In the genomic region with DNA sequence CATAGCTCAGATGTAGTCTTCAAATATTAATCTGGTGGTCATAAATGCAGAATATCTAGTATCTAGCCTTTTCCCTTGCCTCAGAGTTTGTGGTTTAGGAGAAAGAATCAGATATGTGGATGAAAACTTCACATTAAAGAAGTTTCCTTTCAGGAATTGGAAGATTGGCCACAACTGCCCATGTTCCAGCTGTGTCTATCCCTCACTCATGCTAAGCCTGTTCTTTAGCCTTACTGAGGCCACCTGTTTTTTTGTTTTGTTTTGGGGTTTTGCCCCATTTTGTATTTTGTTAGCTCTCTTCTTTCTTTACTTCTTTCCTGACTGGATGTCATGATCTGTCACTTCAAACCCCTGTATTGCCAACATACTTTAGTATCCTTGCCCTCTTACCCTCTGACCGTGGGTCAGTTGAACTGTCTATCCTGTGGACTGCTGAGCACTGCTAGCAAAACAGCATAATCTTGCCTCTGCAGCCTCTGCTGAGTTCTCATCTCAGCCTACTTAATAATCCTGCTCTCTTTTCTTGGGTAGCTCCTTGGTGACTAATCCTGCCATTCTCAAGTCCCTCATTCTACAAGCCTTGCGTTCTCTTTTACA, we compare ENCODE assay signal across 2 cellular contexts.
TF ChIP-seq lines count a peak whose summit lies in the region.

No MANE protein-coding gene starts in this region.

TF ChIP-seq in IMR-90, 13 proteins besides CTCF, POLR2A, EP300 and RAD21:
- TF ChIP-seq USF2 (IDR thresholded peaks at IDR 0.05; ENCODE audit: low read depth, low read length) (no peak), MAFK (IDR thresholded peaks at IDR 0.05; ENCODE audit: low read depth, low read length) (no peak), RFX5 (IDR thresholded peaks at IDR 0.05; ENCODE audit: low read depth, low read length) (no peak), ELK1 (IDR thresholded peaks at IDR 0.05; ENCODE audit: borderline replicate concordance, low read depth, low read length) (no peak), RCOR1 (IDR thresholded peaks at IDR 0.05; ENCODE audit: insufficient replicate concordance, low read length) (no peak), CHD1 (IDR thresholded peaks at IDR 0.05; ENCODE audit: low read depth, low read length) (no peak), CEBPB (IDR thresholded peaks at IDR 0.05; ENCODE audit: low read depth, low read length) (no peak), MAZ (IDR thresholded peaks at IDR 0.05; ENCODE audit: borderline replicate concordance, low read depth, low read length) (no peak), FOS (IDR thresholded peaks at IDR 0.05; ENCODE audit: low read depth, low read length) (no peak), BHLHE40 (IDR thresholded peaks at IDR 0.05; ENCODE audit: low read depth, low read length) (no peak), NFE2L2 (IDR thresholded peaks at IDR 0.05; ENCODE audit: low read depth, low read length) (no peak), SMC3 (IDR thresholded peaks at IDR 0.05; ENCODE audit: low read depth, low read length) (no peak), MXI1 (IDR thresholded peaks at IDR 0.05; ENCODE audit: borderline replicate concordance, low read depth, low read length) (no peak)

TF ChIP-seq in WTC11, 78 proteins besides CTCF, POLR2A, EP300 and RAD21:
- TF ChIP-seq JUN (CRISPR knock-in tag; IDR thresholded peaks at IDR 0.05) (no peak), ZSCAN18 (CRISPR knock-in tag; IDR thresholded peaks at IDR 0.05) (no peak), TEAD4 (CRISPR knock-in tag; IDR thresholded peaks at IDR 0.05) (no peak), TCF7 (CRISPR knock-in tag; IDR thresholded peaks at IDR 0.05; ENCODE audit: low read depth) (no peak), NR2C2 (CRISPR knock-in tag; IDR thresholded peaks at IDR 0.05) (no peak), ERG (CRISPR knock-in tag; IDR thresholded peaks at IDR 0.05) (no peak), ZNF232 (CRISPR knock-in tag; IDR thresholded peaks at IDR 0.05) (no peak), ETV6 (CRISPR knock-in tag; IDR thresholded peaks at IDR 0.05) (no peak), RORB (CRISPR knock-in tag; IDR thresholded peaks at IDR 0.05) (no peak)
TF ChIP-seq in WTC11: peak in this region for 0.
